Comparison of ENCODE assay signal across 18 cellular contexts in genomic region chr6:449057-449430, GRCh38. TPM values are rescaled to one million over a fixed set of nuclear protein-coding genes. Genes with fewer than 3 reads are reported as not detected.
DNase-seq lines count a peak whose midpoint lies in the region; ATAC-seq and TF ChIP-seq lines count a peak whose summit lies in the region.
"Had no signal": no experiment of that assay in that cellular context is flagged by ENCODE, and none has a peak within 500 bp of the region (broad histone marks: within the 10 kb centered on the region; RNA-seq: fewer than 3 reads in every experiment).

No MANE protein-coding gene starts in this region.

- peaks cover 49% of the 10 kb centered on the region for H3K4me1 Mint-ChIP-seq in activated naive CD4-positive, alpha-beta T cell treated with anti-CD3 and anti-CD28 coated beads, Interleukin-2, amount 50 U/mL, for 24 hours
- peaks cover 57% of the 10 kb centered on the region for H3K4me1 Mint-ChIP-seq in activated T-helper 1 cell treated with anti-CD3 and anti-CD28 coated beads, Interleukin-12 subunit alpha, Interleukin-12 subunit beta, Interleukin-2, Interleukin-4 antibody, amounts not matched to agents 30 ng/mL and 10 ng/mL and 1 ng/mL, durations not matched to agents 14 hours and 24 hours and 36 hours (ENCODE audit: low read depth)
- H3K4me1 Mint-ChIP-seq in stimulated activated naive B cell treated with anti-CD40 and anti-IgM and Interleukin-4, amounts not matched to agents 10 μg/mL and 1 μg/mL and 100 μg/mL, for 72 hours = peaks cover 23 to 29% of the 10 kb centered on the region in 2 donors

- no peak for TF ChIP-seq CTCF in suprapubic skin (IDR thresholded peaks at IDR 0.05)

- no peak for DNase-seq in activated naive CD4-positive, alpha-beta T cell (lab: John Stamatoyannopoulos, UW)
- no peak for DNase-seq in activated T-helper 1 cell treated with anti-CD3 and anti-CD28 coated beads, Interleukin-12 subunit alpha, Interleukin-12 subunit beta, Interleukin-2, Interleukin-4 antibody, amounts not matched to agents 30 ng/mL and 10 ng/mL and 1 ng/mL, durations not matched to agents 14 hours and 24 hours and 36 hours (ENCODE audit: low spot score)
- DNase-seq in left lobe of liver (ENCODE audit: low spot score) (peak; percentile 23), NCI-H2196 treated with DMSO at 0.1 percent for 48 hours (lab: John Stamatoyannopoulos, UW; ENCODE audit: unreplicated experiment) (no peak), suprapubic skin (ENCODE audit: low spot score in 2 of 2) (no peak)
- DNase-seq in stimulated activated naive B cell treated with anti-CD40 and anti-IgM and Interleukin-4, amounts not matched to agents 10 μg/mL and 1 μg/mL and 100 μg/mL, for 72 hours = no peak
- DNase-seq: BE2C, DND-41, GDM1, NCI-H1436, NCI-H2081 treated with DMSO at 0.1 percent for 48 hours, NCI-H2227 treated with DMSO at 0.1 percent for 48 hours, NCI-H526 treated with DMSO at 0.1 percent for 48 hours, OCI-M1, RPMI8226 had no signal

- 83% methylated on average over 12 of the region's 12 CpGs for WGBS in suprapubic skin

- no peaks in the 10 kb centered on the region for H3K9me3 Mint-ChIP-seq in activated naive CD4-positive, alpha-beta T cell treated with anti-CD3 and anti-CD28 coated beads, Interleukin-2, amount 50 U/mL, for 24 hours
- no peaks in the 10 kb centered on the region for H3K9me3 Mint-ChIP-seq in activated T-helper 1 cell treated with anti-CD3 and anti-CD28 coated beads, Interleukin-12 subunit alpha, Interleukin-12 subunit beta, Interleukin-2, Interleukin-4 antibody, amounts not matched to agents 30 ng/mL and 10 ng/mL and 1 ng/mL, durations not matched to agents 14 hours and 24 hours and 36 hours
- peaks cover 0 to 1% of the 10 kb centered on the region in 2 donors for H3K9me3 Mint-ChIP-seq in stimulated activated naive B cell treated with anti-CD40 and anti-IgM and Interleukin-4, amounts not matched to agents 10 μg/mL and 1 μg/mL and 100 μg/mL, for 72 hours
- H3K9me3 Mint-ChIP-seq: CD8-positive, alpha-beta T cell had no signal

- H3K27ac ChIP-seq in suprapubic skin = no peak overlapping the region

- ATAC-seq in left lobe of liver = no peak
- no peak for ATAC-seq in stimulated activated naive B cell treated with anti-CD40 and anti-IgM and Interleukin-4, amounts not matched to agents 10 μg/mL and 1 μg/mL and 100 μg/mL, for 72 hours (replicated peaks)
- ATAC-seq: CD8-positive, alpha-beta T cell; GM23338 had no signal

- no peaks in the 10 kb centered on the region for H3K9me3 ChIP-seq in suprapubic skin
- H3K9me3 ChIP-seq: BE2C had no signal

- H3K4me1 ChIP-seq in suprapubic skin = no peaks in the 10 kb centered on the region
- H3K4me1 ChIP-seq: BE2C had no signal

- H3K4me3 ChIP-seq in suprapubic skin = no peak overlapping the region
- H3K4me3 ChIP-seq: GM23338 had no signal

- intact Hi-C loops in activated T-helper 1 cell treated with anti-CD3 and anti-CD28 coated beads, Interleukin-12 subunit alpha, Interleukin-12 subunit beta, Interleukin-2, Interleukin-4 antibody, amounts not matched to agents 30 ng/mL and 10 ng/mL and 1 ng/mL, durations not matched to agents 14 hours and 24 hours and 36 hours (cut with micrococcal nuclease) = no loop called here

- H3K4me3 Mint-ChIP-seq in activated naive CD4-positive, alpha-beta T cell treated with anti-CD3 and anti-CD28 coated beads, Interleukin-2, amount 50 U/mL, for 24 hours = no peak overlapping the region
- no peak overlapping the region for H3K4me3 Mint-ChIP-seq in activated T-helper 1 cell treated with anti-CD3 and anti-CD28 coated beads, Interleukin-12 subunit alpha, Interleukin-12 subunit beta, Interleukin-2, Interleukin-4 antibody, amounts not matched to agents 30 ng/mL and 10 ng/mL and 1 ng/mL, durations not matched to agents 14 hours and 24 hours and 36 hours
- no peak overlapping the region for H3K4me3 Mint-ChIP-seq in stimulated activated naive B cell treated with anti-CD40 and anti-IgM and Interleukin-4, amounts not matched to agents 10 μg/mL and 1 μg/mL and 100 μg/mL, for 72 hours
- H3K4me3 Mint-ChIP-seq: CD8-positive, alpha-beta T cell; GM23338 had no signal

- no peak for TF ChIP-seq EP300 in suprapubic skin (IDR thresholded peaks at IDR 0.05)

- no peak for TF ChIP-seq POLR2A in suprapubic skin (IDR thresholded peaks at IDR 0.05)

- no peaks in the 10 kb centered on the region for H3K27me3 Mint-ChIP-seq in activated naive CD4-positive, alpha-beta T cell treated with anti-CD3 and anti-CD28 coated beads, Interleukin-2, amount 50 U/mL, for 24 hours
- H3K27me3 Mint-ChIP-seq in activated T-helper 1 cell treated with anti-CD3 and anti-CD28 coated beads, Interleukin-12 subunit alpha, Interleukin-12 subunit beta, Interleukin-2, Interleukin-4 antibody, amounts not matched to agents 30 ng/mL and 10 ng/mL and 1 ng/mL, durations not matched to agents 14 hours and 24 hours and 36 hours (ENCODE audit: insufficient read depth) = peaks cover 2% of the 10 kb centered on the region
- H3K27me3 Mint-ChIP-seq in stimulated activated naive B cell treated with anti-CD40 and anti-IgM and Interleukin-4, amounts not matched to agents 10 μg/mL and 1 μg/mL and 100 μg/mL, for 72 hours = no peaks in the 10 kb centered on the region

- no peaks in the 10 kb centered on the region for H3K36me3 ChIP-seq in suprapubic skin
- H3K36me3 ChIP-seq: BE2C had no signal

- no peaks in the 10 kb centered on the region for H3K36me3 Mint-ChIP-seq in activated naive CD4-positive, alpha-beta T cell treated with anti-CD3 and anti-CD28 coated beads, Interleukin-2, amount 50 U/mL, for 24 hours
- H3K36me3 Mint-ChIP-seq in activated T-helper 1 cell treated with anti-CD3 and anti-CD28 coated beads, Interleukin-12 subunit alpha, Interleukin-12 subunit beta, Interleukin-2, Interleukin-4 antibody, amounts not matched to agents 30 ng/mL and 10 ng/mL and 1 ng/mL, durations not matched to agents 14 hours and 24 hours and 36 hours (ENCODE audit: low read depth) = peaks cover 6% of the 10 kb centered on the region
- peaks cover 0 to 8% of the 10 kb centered on the region in 2 donors for H3K36me3 Mint-ChIP-seq in stimulated activated naive B cell treated with anti-CD40 and anti-IgM and Interleukin-4, amounts not matched to agents 10 μg/mL and 1 μg/mL and 100 μg/mL, for 72 hours
- H3K36me3 Mint-ChIP-seq: CD8-positive, alpha-beta T cell had no signal

- peaks cover 6% of the 10 kb centered on the region for H3K27me3 ChIP-seq in suprapubic skin

- peak overlapping the region; percentile 96 for H3K27ac Mint-ChIP-seq in activated naive CD4-positive, alpha-beta T cell treated with anti-CD3 and anti-CD28 coated beads, Interleukin-2, amount 50 U/mL, for 24 hours
- peak overlapping the region; percentile 98 for H3K27ac Mint-ChIP-seq in activated T-helper 1 cell treated with anti-CD3 and anti-CD28 coated beads, Interleukin-12 subunit alpha, Interleukin-12 subunit beta, Interleukin-2, Interleukin-4 antibody, amounts not matched to agents 30 ng/mL and 10 ng/mL and 1 ng/mL, durations not matched to agents 14 hours and 24 hours and 36 hours
- H3K27ac Mint-ChIP-seq in stimulated activated naive B cell treated with anti-CD40 and anti-IgM and Interleukin-4, amounts not matched to agents 10 μg/mL and 1 μg/mL and 100 μg/mL, for 72 hours = peak overlapping the region; percentile 21
- H3K27ac Mint-ChIP-seq: GM23338 had no signal

RNA-seq across cellular contexts. Expression of gene IRF4, which starts 57.5 kb away (rescaled TPM):
- 911 and 929 TPM in 2 replicates for total RNA-seq in activated T-helper 1 cell treated with anti-CD3 and anti-CD28 coated beads, Interleukin-12 subunit alpha, Interleukin-12 subunit beta, Interleukin-2, Interleukin-4 antibody, amounts not matched to agents 30 ng/mL and 10 ng/mL and 1 ng/mL, durations not matched to agents 14 hours and 24 hours and 36 hours
- 1.7 TPM for total RNA-seq in left lobe of liver
- 10 to 100 TPM; 17.3 to 22.8 (median 20.4) TPM for total RNA-seq in suprapubic skin

Comparison
In these comparisons a context has a peak if more than half of its experiments do, and no peak if none do; other contexts are left out.
1. H3K27ac Mint-ChIP-seq: peak in every context shown above with its lines; median percentile 98 in activated T-helper 1 cell treated with anti-CD3 and anti-CD28 coated beads, Interleukin-12 subunit alpha, Interleukin-12 subunit beta, Interleukin-2, Interleukin-4 antibody, amounts not matched to agents 30 ng/mL and 10 ng/mL and 1 ng/mL, durations not matched to agents 14 hours and 24 hours and 36 hours; 96 in activated naive CD4-positive, alpha-beta T cell treated with anti-CD3 and anti-CD28 coated beads, Interleukin-2, amount 50 U/mL, for 24 hours; 21 in stimulated activated naive B cell treated with anti-CD40 and anti-IgM and Interleukin-4, amounts not matched to agents 10 μg/mL and 1 μg/mL and 100 μg/mL, for 72 hours.
2. RNA of gene IRF4, which starts 57.5 kb away (total RNA-seq): 911 to 929 TPM in activated T-helper 1 cell treated with anti-CD3 and anti-CD28 coated beads, Interleukin-12 subunit alpha, Interleukin-12 subunit beta, Interleukin-2, Interleukin-4 antibody, amounts not matched to agents 30 ng/mL and 10 ng/mL and 1 ng/mL, durations not matched to agents 14 hours and 24 hours and 36 hours; 17.3 to 22.8 TPM in suprapubic skin and 1.7 TPM in left lobe of liver (single experiment); every median in the first group is over 10 times any median in the second.